Comparison of ENCODE assay signal across 17 cellular contexts in genomic region chr7:139060838-139061237, GRCh38. TPM values are rescaled to one million over a fixed set of nuclear protein-coding genes. Genes with fewer than 3 reads are reported as not detected.
A peak's percentile ranks its signal among the peaks of the same experiment; 100 is the strongest.
DNase-seq lines count a peak whose midpoint lies in the region; ATAC-seq and TF ChIP-seq lines count a peak whose summit lies in the region.
"Had no signal": no experiment of that assay in that cellular context is flagged by ENCODE, and none has a peak within 500 bp of the region (broad histone marks: within the 10 kb centered on the region; RNA-seq: fewer than 3 reads in every experiment).

No MANE protein-coding gene starts in this region.

- in situ Hi-C loops in GM13976 (cut with MboI; ENCODE audit: low sequenced_read_pairs, unreplicated experiment): no loop called here

- peaks cover 0 to 32% (median 10%) of the 10 kb centered on the region in 12 donors for H3K4me1 ChIP-seq in heart left ventricle
- H3K4me1 ChIP-seq: BE2C had no signal

- no peaks in the 10 kb centered on the region for H3K27me3 Mint-ChIP-seq in activated CD4-positive, alpha-beta memory T cell treated with anti-CD3 and anti-CD28 coated beads, Interleukin-2, amount 10 ng/mL, durations not matched to agents 7 days and 5 days
- H3K27me3 Mint-ChIP-seq in stimulated activated memory B cell treated with anti-CD40 and anti-IgM and Interleukin-4, amounts not matched to agents 10 μg/mL and 1 μg/mL and 100 μg/mL, for 72 hours: no peaks in the 10 kb centered on the region

- H3K4me3 ChIP-seq in heart left ventricle: no peak overlapping the region
- H3K4me3 ChIP-seq: gastroesophageal sphincter, ovary had no signal

- peaks cover 0 to 96% (median 65%) of the 10 kb centered on the region in 9 donors for H3K36me3 ChIP-seq in heart left ventricle
- H3K36me3 ChIP-seq: ovary had no signal

- H3K4me3 Mint-ChIP-seq in activated CD4-positive, alpha-beta memory T cell treated with anti-CD3 and anti-CD28 coated beads, Interleukin-2, amount 10 ng/mL, durations not matched to agents 7 days and 5 days: no peak overlapping the region
- no peak overlapping the region for H3K4me3 Mint-ChIP-seq in stimulated activated memory B cell treated with anti-CD40 and anti-IgM and Interleukin-4, amounts not matched to agents 10 μg/mL and 1 μg/mL and 100 μg/mL, for 72 hours

- H3K9me3 ChIP-seq in heart left ventricle: no peaks in the 10 kb centered on the region
- H3K9me3 ChIP-seq: BE2C, gastroesophageal sphincter, ovary had no signal

- peaks cover 89% of the 10 kb centered on the region for H3K36me3 Mint-ChIP-seq in activated CD4-positive, alpha-beta memory T cell treated with anti-CD3 and anti-CD28 coated beads, Interleukin-2, amount 10 ng/mL, durations not matched to agents 7 days and 5 days (ENCODE audit: low read depth)
- peaks cover 52% of the 10 kb centered on the region for H3K36me3 Mint-ChIP-seq in stimulated activated memory B cell treated with anti-CD40 and anti-IgM and Interleukin-4, amounts not matched to agents 10 μg/mL and 1 μg/mL and 100 μg/mL, for 72 hours

- H3K27ac Mint-ChIP-seq in activated CD4-positive, alpha-beta memory T cell treated with anti-CD3 and anti-CD28 coated beads, Interleukin-2, amount 10 ng/mL, durations not matched to agents 7 days and 5 days: peak overlapping the region; percentile 68
- H3K27ac Mint-ChIP-seq in stimulated activated memory B cell treated with anti-CD40 and anti-IgM and Interleukin-4, amounts not matched to agents 10 μg/mL and 1 μg/mL and 100 μg/mL, for 72 hours: peak overlapping the region; percentile 70

- no peaks in the 10 kb centered on the region for H3K9me3 Mint-ChIP-seq in activated CD4-positive, alpha-beta memory T cell treated with anti-CD3 and anti-CD28 coated beads, Interleukin-2, amount 10 ng/mL, durations not matched to agents 7 days and 5 days
- no peaks in the 10 kb centered on the region for H3K9me3 Mint-ChIP-seq in stimulated activated memory B cell treated with anti-CD40 and anti-IgM and Interleukin-4, amounts not matched to agents 10 μg/mL and 1 μg/mL and 100 μg/mL, for 72 hours

- CTCF ChIA-PET in activated CD4-positive, alpha-beta memory T cell treated with anti-CD3 and anti-CD28 coated beads, Interleukin-2, amount 10 ng/mL, durations not matched to agents 7 days and 5 days (lab: Charles Lee): interaction anchor here (1.2 to 3.6 kb wide), 4 partner anchors 8 to 44 kb away, joined by 3 to 18 read pairs (median 8); no protein-coding TSS in a partner anchor

- no peak for TF ChIP-seq CTCF in heart left ventricle (IDR thresholded peaks at IDR 0.05)
- TF ChIP-seq CTCF in GM13976 (IDR thresholded peaks at IDR 0.05; ENCODE audit: borderline replicate concordance, control extremely low read depth, extremely low read depth, insufficient read depth, missing control alignments): no peak

- peak overlapping the region in 8 of 12 donors; percentile 43 to 89 (median 68) for H3K27ac ChIP-seq in heart left ventricle
- H3K27ac ChIP-seq: ovary had no signal

- no peak for TF ChIP-seq POLR2A in heart left ventricle (IDR thresholded peaks at IDR 0.05)

- intact Hi-C loops in heart left ventricle (cut with DNase I): loop anchor here in 1 of 10 donors (5.0 kb wide), 1 partner anchor 39 kb away; no protein-coding TSS in a partner anchor
- intact Hi-C loops in Right ventricle myocardium superior (cut with DNase I): loop anchor here (5.0 kb wide), 1 partner anchor 34 kb away; no protein-coding TSS in a partner anchor

- no peak for DNase-seq in heart left ventricle
- DNase-seq in Right ventricle myocardium superior: no peak
- no peak for DNase-seq in activated CD4-positive, alpha-beta memory T cell treated with anti-CD3 and anti-CD28 coated beads, Interleukin-2, amount 10 ng/mL, durations not matched to agents 7 days and 5 days
- peak; percentile 11 for DNase-seq in fibroblast of peridontal ligament (ENCODE audit: extremely low read depth)
- no peak for DNase-seq in NCI-H2107 treated with DMSO at 0.1 percent for 48 hours (lab: John Stamatoyannopoulos, UW; ENCODE audit: unreplicated experiment)
- DNase-seq in GM13976 (ENCODE audit: low spot score): no peak
- DNase-seq: amygdala, BE2C, cerebellar nuclear complex, DMS53, NCI-H526 treated with DMSO at 0.1 percent for 48 hours, ovary, PC-3 had no signal

- no peaks in the 10 kb centered on the region for H3K27me3 ChIP-seq in heart left ventricle
- H3K27me3 ChIP-seq: BE2C, gastroesophageal sphincter, ovary had no signal

- POLR2A ChIA-PET in activated CD4-positive, alpha-beta memory T cell treated with anti-CD3 and anti-CD28 coated beads, Interleukin-2, amount 10 ng/mL, durations not matched to agents 7 days and 5 days (lab: Charles Lee): interaction anchor here (0.9 to 14.5 kb wide), 6 partner anchors 9 to 30 kb away, joined by 3 to 171 read pairs (median 6); no protein-coding TSS in a partner anchor

- ATAC-seq in heart left ventricle (no peak), Right ventricle myocardium superior (ENCODE audit: poor library complexity) (no peak), GM18517 (IDR thresholded peaks at IDR 0.05; ENCODE audit: unreplicated experiment) (no peak)
- no peak for ATAC-seq in stimulated activated memory B cell treated with anti-CD40 and anti-IgM and Interleukin-4, amounts not matched to agents 10 μg/mL and 1 μg/mL and 100 μg/mL, for 72 hours
- ATAC-seq: gastroesophageal sphincter, HCT116, PC-3 had no signal

- peaks cover 73% of the 10 kb centered on the region for H3K4me1 Mint-ChIP-seq in activated CD4-positive, alpha-beta memory T cell treated with anti-CD3 and anti-CD28 coated beads, Interleukin-2, amount 10 ng/mL, durations not matched to agents 7 days and 5 days
- peaks cover 17% of the 10 kb centered on the region for H3K4me1 Mint-ChIP-seq in stimulated activated memory B cell treated with anti-CD40 and anti-IgM and Interleukin-4, amounts not matched to agents 10 μg/mL and 1 μg/mL and 100 μg/mL, for 72 hours

- WGBS in heart left ventricle, 4 donors: 63 to 73% (median 68%) methylated on average over 4 of the region's 4 CpGs

RNA-seq across cellular contexts. Expression of gene ZC3HAV1L, which starts 25.0 kb away (rescaled TPM):
- 1 to 10 TPM; 1.7 to 6.2 (median 3.7) TPM for total RNA-seq in heart left ventricle
- polyA plus RNA-seq in heart left ventricle: under 1 TPM; 0.46 to 0.80 TPM
- 2.9 TPM for total RNA-seq in Right ventricle myocardium superior
- total RNA-seq in activated CD4-positive, alpha-beta memory T cell treated with anti-CD3 and anti-CD28 coated beads, Interleukin-2, amount 10 ng/mL, durations not matched to agents 7 days and 5 days: 10 to 100 TPM; 16.7 to 17.8 TPM

RNA-seq across cellular contexts. Expression of gene ZC3HAV1, which starts 48.7 kb away (rescaled TPM):
- 10 to 100 TPM in 4 of 9 donors, 1 to 10 TPM in 5; 5.2 to 31.9 (median 8.4) TPM for total RNA-seq in heart left ventricle
- polyA plus RNA-seq in heart left ventricle: 1 to 10 TPM; 2.8 to 3.9 TPM
- 6.5 TPM for total RNA-seq in Right ventricle myocardium superior
- 100 to 1,000 TPM; 129 to 133 TPM for total RNA-seq in activated CD4-positive, alpha-beta memory T cell treated with anti-CD3 and anti-CD28 coated beads, Interleukin-2, amount 10 ng/mL, durations not matched to agents 7 days and 5 days
